18 cellular contexts compared by ENCODE assay signal in the genomic region with DNA sequence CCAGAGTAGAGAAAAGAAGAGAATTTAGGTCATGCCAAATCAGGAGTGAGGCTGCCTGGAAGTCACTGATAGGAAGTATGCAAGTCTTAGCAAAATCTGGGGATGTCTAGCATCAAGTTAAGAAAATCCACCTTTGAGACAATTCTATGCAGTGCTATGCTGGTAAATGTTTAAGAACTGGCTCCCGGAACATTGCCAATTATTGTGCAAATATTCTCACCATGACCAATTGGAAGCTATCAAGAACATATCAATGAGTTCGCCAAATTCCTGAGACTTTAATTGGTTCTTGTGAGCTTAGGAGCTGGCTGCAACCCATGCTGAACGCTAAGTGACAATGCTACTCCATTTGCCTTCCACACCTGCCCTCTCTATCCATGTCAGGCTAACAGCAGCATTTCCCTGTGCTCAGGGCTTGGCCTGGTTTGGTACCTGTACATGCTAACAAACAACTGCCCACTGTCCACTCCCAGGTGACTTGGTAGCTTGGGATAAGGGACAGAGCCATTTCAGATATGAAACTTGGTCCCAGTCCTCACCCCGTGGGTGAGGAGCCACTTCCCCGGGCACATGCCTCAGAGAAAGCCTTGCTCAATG.
"Had no signal": no experiment of that assay in that cellular context is flagged by ENCODE, and none has a peak within 500 bp of the region (broad histone marks: within the 10 kb centered on the region; RNA-seq: fewer than 3 reads in every experiment).

No MANE protein-coding gene starts in this region.

- H3K27me3 ChIP-seq: sigmoid colon had no signal

- DNase-seq: activated CD4-positive, alpha-beta T cell treated with anti-CD3 and anti-CD28 coated beads, Interleukin-2, amount 10 ng/mL, durations not matched to agents 7 days and 5 days; activated CD4-positive, CD25-positive, alpha-beta regulatory T cell; activated naive CD4-positive, alpha-beta T cell; activated naive CD8-positive, alpha-beta T cell treated with anti-CD3 and anti-CD28 coated beads, Interleukin-2, amount 10 ng/mL, durations not matched to agents 7 days and 5 days; activated T-cell treated with anti-CD3 and anti-CD28 coated beads for 4 hours; anterior cingulate cortex; cerebellar nuclear complex; dermis blood vessel endothelial cell; effector memory CD8-positive, alpha-beta T cell; mesendoderm; sigmoid colon; stimulated activated CD4-positive, alpha-beta T cell treated with anti-CD3 and anti-CD28 coated beads, Interleukin-12 subunit alpha, Interleukin-12 subunit beta, amount 100 ng/mL, for 4 hours; stimulated activated CD4-positive, alpha-beta T cell treated with anti-CD3 and anti-CD28 coated beads, Interleukin-2, amount 100 ng/mL, for 24 hours; trophoblast cell had no signal

- H3K36me3 ChIP-seq: sigmoid colon had no signal

- H3K9me3 ChIP-seq: sigmoid colon had no signal

- ATAC-seq: effector memory CD8-positive, alpha-beta T cell; stimulated activated memory B cell treated with anti-CD40 and anti-IgM and Interleukin-4, amounts not matched to agents 10 μg/mL and 1 μg/mL and 100 μg/mL, for 72 hours had no signal

- H3K4me1 ChIP-seq: sigmoid colon had no signal

- H3K27ac Mint-ChIP-seq: activated CD4-positive, alpha-beta T cell treated with anti-CD3 and anti-CD28 coated beads, Interleukin-2, amount 10 ng/mL, durations not matched to agents 7 days and 5 days; activated naive CD8-positive, alpha-beta T cell treated with anti-CD3 and anti-CD28 coated beads, Interleukin-2, amount 10 ng/mL, durations not matched to agents 7 days and 5 days; effector memory CD8-positive, alpha-beta T cell; stimulated activated memory B cell treated with anti-CD40 and anti-IgM and Interleukin-4, amounts not matched to agents 10 μg/mL and 1 μg/mL and 100 μg/mL, for 72 hours had no signal

- H3K9me3 Mint-ChIP-seq: activated CD4-positive, alpha-beta T cell treated with anti-CD3 and anti-CD28 coated beads, Interleukin-2, amount 10 ng/mL, durations not matched to agents 7 days and 5 days; activated naive CD8-positive, alpha-beta T cell treated with anti-CD3 and anti-CD28 coated beads, Interleukin-2, amount 10 ng/mL, durations not matched to agents 7 days and 5 days had no signal

- H3K4me1 Mint-ChIP-seq: activated CD4-positive, alpha-beta T cell treated with anti-CD3 and anti-CD28 coated beads, Interleukin-2, amount 10 ng/mL, durations not matched to agents 7 days and 5 days; activated naive CD8-positive, alpha-beta T cell treated with anti-CD3 and anti-CD28 coated beads, Interleukin-2, amount 10 ng/mL, durations not matched to agents 7 days and 5 days; stimulated activated memory B cell treated with anti-CD40 and anti-IgM and Interleukin-4, amounts not matched to agents 10 μg/mL and 1 μg/mL and 100 μg/mL, for 72 hours had no signal

- H3K36me3 Mint-ChIP-seq: activated naive CD8-positive, alpha-beta T cell treated with anti-CD3 and anti-CD28 coated beads, Interleukin-2, amount 10 ng/mL, durations not matched to agents 7 days and 5 days; stimulated activated memory B cell treated with anti-CD40 and anti-IgM and Interleukin-4, amounts not matched to agents 10 μg/mL and 1 μg/mL and 100 μg/mL, for 72 hours had no signal

- H3K27me3 Mint-ChIP-seq: activated naive CD8-positive, alpha-beta T cell treated with anti-CD3 and anti-CD28 coated beads, Interleukin-2, amount 10 ng/mL, durations not matched to agents 7 days and 5 days had no signal

- H3K4me3 ChIP-seq: sigmoid colon had no signal

- FAIRE-seq: frontal cortex had no signal

- H3K4me3 Mint-ChIP-seq: activated CD4-positive, alpha-beta T cell treated with anti-CD3 and anti-CD28 coated beads, Interleukin-2, amount 10 ng/mL, durations not matched to agents 7 days and 5 days; activated naive CD8-positive, alpha-beta T cell treated with anti-CD3 and anti-CD28 coated beads, Interleukin-2, amount 10 ng/mL, durations not matched to agents 7 days and 5 days; effector memory CD8-positive, alpha-beta T cell; neural crest cell; stimulated activated memory B cell treated with anti-CD40 and anti-IgM and Interleukin-4, amounts not matched to agents 10 μg/mL and 1 μg/mL and 100 μg/mL, for 72 hours had no signal

- H3K27ac ChIP-seq: epithelial cell of prostate, sigmoid colon had no signal
